ENCODE assay signal across 14 cellular contexts in genomic region chr15:92100751-92101150, GRCh38.
DNase-seq lines count a peak whose midpoint lies in the region; ATAC-seq and TF ChIP-seq lines count a peak whose summit lies in the region.
"Had no signal": no experiment of that assay in that cellular context is flagged by ENCODE, and none has a peak within 500 bp of the region (broad histone marks: within the 10 kb centered on the region; RNA-seq: fewer than 3 reads in every experiment).

No MANE protein-coding gene starts in this region.

- H3K9me3 ChIP-seq in Loucy (ENCODE audit: insufficient read depth, low read depth, low read length) (no peaks in the 10 kb centered on the region), gastroesophageal sphincter (no peaks in the 10 kb centered on the region)
- H3K9me3 ChIP-seq: BLaER1 had no signal

- no peak for TF ChIP-seq EP300 in gastroesophageal sphincter (IDR thresholded peaks at IDR 0.05)

- peaks cover 36% of the 10 kb centered on the region for H3K36me3 Mint-ChIP-seq in activated CD4-positive, alpha-beta T cell treated with anti-CD3 and anti-CD28 coated beads, Interleukin-2, amount 10 ng/mL, durations not matched to agents 7 days and 5 days (ENCODE audit: low read depth)
- H3K36me3 Mint-ChIP-seq in effector memory CD8-positive, alpha-beta T cell (ENCODE audit: insufficient read depth) = peaks cover 6% of the 10 kb centered on the region
- H3K36me3 Mint-ChIP-seq in stimulated activated effector memory CD8-positive, alpha-beta T cell treated with anti-CD3 and anti-CD28 coated beads, Interleukin-12 subunit alpha, Interleukin-12 subunit beta, amount 100 ng/mL, for 72 hours = no peaks in the 10 kb centered on the region

- H2AFZ ChIP-seq in Loucy (ENCODE audit: low read length) = no peak overlapping the region

- H4K20me1 ChIP-seq in Loucy (ENCODE audit: insufficient read depth, low read length, poor library complexity, severe bottlenecking) = no peaks in the 10 kb centered on the region
- H4K20me1 ChIP-seq: BLaER1 had no signal

- peak overlapping the region; percentile 6 for H3K4me2 ChIP-seq in Loucy (ENCODE audit: low read depth, low read length, poor library complexity, severe bottlenecking)
- H3K4me2 ChIP-seq: BLaER1 had no signal

- TF ChIP-seq POLR2A in gastroesophageal sphincter (IDR thresholded peaks at IDR 0.05) = no peak

- H3K36me3 ChIP-seq in Loucy (ENCODE audit: insufficient read depth, low read length) (no peaks in the 10 kb centered on the region), gastroesophageal sphincter (peaks cover 0 to 22% of the 10 kb centered on the region in 2 donors)
- H3K36me3 ChIP-seq: BLaER1 had no signal

- CTCF ChIA-PET in activated CD4-positive, alpha-beta T cell treated with anti-CD3 and anti-CD28 coated beads, Interleukin-2, amount 10 ng/mL, durations not matched to agents 7 days and 5 days (lab: Charles Lee) = interaction anchor here (1.2 kb wide), 1 partner anchor 36 kb away, joined by 3 read pairs; no protein-coding TSS in a partner anchor

- H3K4me3 ChIP-seq in Loucy (ENCODE audit: low read length, poor library complexity, severe bottlenecking) (no peak overlapping the region), gastroesophageal sphincter (no peak overlapping the region)
- H3K4me3 ChIP-seq: BLaER1 had no signal

- TF ChIP-seq CTCF in Loucy (conservative IDR thresholded peaks at IDR 0.05; ENCODE audit: low read length) (no peak), gastroesophageal sphincter (IDR thresholded peaks at IDR 0.05) (no peak)

- H3K9me3 Mint-ChIP-seq in activated CD4-positive, alpha-beta T cell treated with anti-CD3 and anti-CD28 coated beads, Interleukin-2, amount 10 ng/mL, durations not matched to agents 7 days and 5 days = peaks cover 5% of the 10 kb centered on the region
- H3K9me3 Mint-ChIP-seq in effector memory CD8-positive, alpha-beta T cell = no peaks in the 10 kb centered on the region
- H3K9me3 Mint-ChIP-seq in stimulated activated effector memory CD8-positive, alpha-beta T cell treated with anti-CD3 and anti-CD28 coated beads, Interleukin-12 subunit alpha, Interleukin-12 subunit beta, amount 100 ng/mL, for 72 hours = no peaks in the 10 kb centered on the region

- peaks cover 47% of the 10 kb centered on the region for H3K4me1 Mint-ChIP-seq in activated CD4-positive, alpha-beta T cell treated with anti-CD3 and anti-CD28 coated beads, Interleukin-2, amount 10 ng/mL, durations not matched to agents 7 days and 5 days
- H3K4me1 Mint-ChIP-seq in effector memory CD8-positive, alpha-beta T cell (ENCODE audit: low read depth in 2 of 2) = peaks cover 34 to 46% of the 10 kb centered on the region in 2 donors
- peaks cover 44% of the 10 kb centered on the region for H3K4me1 Mint-ChIP-seq in stimulated activated effector memory CD8-positive, alpha-beta T cell treated with anti-CD3 and anti-CD28 coated beads, Interleukin-12 subunit alpha, Interleukin-12 subunit beta, amount 100 ng/mL, for 72 hours

- POLR2A ChIA-PET in activated CD4-positive, alpha-beta T cell treated with anti-CD3 and anti-CD28 coated beads, Interleukin-2, amount 10 ng/mL, durations not matched to agents 7 days and 5 days (lab: Charles Lee) = no interaction called here

- peak; percentile 30 for ATAC-seq in effector memory CD8-positive, alpha-beta T cell (replicated peaks)
- peak; percentile 35 for ATAC-seq in stimulated activated effector memory CD8-positive, alpha-beta T cell treated with anti-CD3 and anti-CD28 coated beads, Interleukin-12 subunit alpha, Interleukin-12 subunit beta, amount 100 ng/mL, for 72 hours
- ATAC-seq in gastroesophageal sphincter (no peak), HG03175 (IDR thresholded peaks at IDR 0.05; ENCODE audit: unreplicated experiment) (no peak)
- ATAC-seq: HCT116 had no signal

- no peak for DNase-seq in activated CD4-positive, alpha-beta T cell treated with anti-CD3 and anti-CD28 coated beads, Interleukin-2, amount 10 ng/mL, durations not matched to agents 7 days and 5 days
- no peak for DNase-seq in activated CD4-positive, alpha-beta T cell treated with anti-CD3 and anti-CD28 coated beads for 48 hours
- no peak for DNase-seq in effector memory CD8-positive, alpha-beta T cell
- DNase-seq in stimulated activated effector memory CD8-positive, alpha-beta T cell treated with anti-CD3 and anti-CD28 coated beads, Interleukin-12 subunit alpha, Interleukin-12 subunit beta, amount 100 ng/mL, for 72 hours (ENCODE audit: low spot score in 2 of 2) = no peak
- no peak for DNase-seq in NCI-H1417 treated with DMSO at 0.1 percent for 48 hours (lab: John Stamatoyannopoulos, UW)
- DNase-seq: 8988T, AML-193, DMS53, GF-D8 had no signal

- no peaks in the 10 kb centered on the region for H3K9me2 ChIP-seq in Loucy (replicated peaks; ENCODE audit: low read depth, low read length)

- no peaks in the 10 kb centered on the region for H3F3A ChIP-seq in Loucy (ENCODE audit: low read depth)

- H3K4me1 ChIP-seq in Loucy (ENCODE audit: insufficient read depth, low read length, poor library complexity, severe bottlenecking) (peaks cover 37% of the 10 kb centered on the region), gastroesophageal sphincter (peaks cover 0 to 11% (median 0%) of the 10 kb centered on the region in 3 donors)

- H3K4me3 Mint-ChIP-seq in activated CD4-positive, alpha-beta T cell treated with anti-CD3 and anti-CD28 coated beads, Interleukin-2, amount 10 ng/mL, durations not matched to agents 7 days and 5 days = no peak overlapping the region
- H3K4me3 Mint-ChIP-seq in effector memory CD8-positive, alpha-beta T cell = peak overlapping the region in 1 of 2 donors; percentile 13
- H3K4me3 Mint-ChIP-seq in stimulated activated effector memory CD8-positive, alpha-beta T cell treated with anti-CD3 and anti-CD28 coated beads, Interleukin-12 subunit alpha, Interleukin-12 subunit beta, amount 100 ng/mL, for 72 hours = no peak overlapping the region

- H3K27ac ChIP-seq in gastroesophageal sphincter = no peak overlapping the region
- H3K27ac ChIP-seq: BLaER1 had no signal

- WGBS in gastroesophageal sphincter (ENCODE audit: low coverage in 1 of 2), 2 donors = 100% methylated on average over 2 of the region's 2 CpGs; no CpG with 5 or more reads in 1 of the 2 donors

- H3K27ac Mint-ChIP-seq in activated CD4-positive, alpha-beta T cell treated with anti-CD3 and anti-CD28 coated beads, Interleukin-2, amount 10 ng/mL, durations not matched to agents 7 days and 5 days = peak overlapping the region; percentile 16
- H3K27ac Mint-ChIP-seq in effector memory CD8-positive, alpha-beta T cell = peak overlapping the region; percentile 63 to 77
- H3K27ac Mint-ChIP-seq in stimulated activated effector memory CD8-positive, alpha-beta T cell treated with anti-CD3 and anti-CD28 coated beads, Interleukin-12 subunit alpha, Interleukin-12 subunit beta, amount 100 ng/mL, for 72 hours = peak overlapping the region; percentile 89

- H3K79me2 ChIP-seq in Loucy (ENCODE audit: insufficient read depth, low read length) = no peaks in the 10 kb centered on the region

- no peaks in the 10 kb centered on the region for H3K27me3 ChIP-seq in Loucy (ENCODE audit: insufficient read depth, low read length, poor library complexity, severe bottlenecking)
- no peaks in the 10 kb centered on the region for H3K27me3 ChIP-seq in gastroesophageal sphincter
- H3K27me3 ChIP-seq: BLaER1 had no signal

- no peaks in the 10 kb centered on the region for H3K27me3 Mint-ChIP-seq in activated CD4-positive, alpha-beta T cell treated with anti-CD3 and anti-CD28 coated beads, Interleukin-2, amount 10 ng/mL, durations not matched to agents 7 days and 5 days
- no peaks in the 10 kb centered on the region for H3K27me3 Mint-ChIP-seq in effector memory CD8-positive, alpha-beta T cell

- no peak overlapping the region for H3K9ac ChIP-seq in Loucy (ENCODE audit: low read depth, low read length, poor library complexity, severe bottlenecking)
- H3K9ac ChIP-seq: BLaER1 had no signal

Comparison
In these comparisons a context has a peak if more than half of its experiments do, and no peak if none do; other contexts are left out.
1. H3K27ac Mint-ChIP-seq: peak in every context shown above with its lines; median percentile 89 in stimulated activated effector memory CD8-positive, alpha-beta T cell treated with anti-CD3 and anti-CD28 coated beads, Interleukin-12 subunit alpha, Interleukin-12 subunit beta, amount 100 ng/mL, for 72 hours; 70 in effector memory CD8-positive, alpha-beta T cell; 16 in activated CD4-positive, alpha-beta T cell treated with anti-CD3 and anti-CD28 coated beads, Interleukin-2, amount 10 ng/mL, durations not matched to agents 7 days and 5 days.
2. ATAC-seq: peak in effector memory CD8-positive, alpha-beta T cell (single experiment) and stimulated activated effector memory CD8-positive, alpha-beta T cell treated with anti-CD3 and anti-CD28 coated beads, Interleukin-12 subunit alpha, Interleukin-12 subunit beta, amount 100 ng/mL, for 72 hours (single experiment); none in gastroesophageal sphincter (single experiment) and HG03175 (single experiment).